Comparison of ENCODE assay signal across 10 cellular contexts in genomic region chr18:48784654-48785053, GRCh38.
A peak's percentile ranks its signal among the peaks of the same experiment; 100 is the strongest.
DNase-seq lines count a peak whose midpoint lies in the region; ATAC-seq and TF ChIP-seq lines count a peak whose summit lies in the region.
"Had no signal": no experiment of that assay in that cellular context is flagged by ENCODE, and none has a peak within 500 bp of the region (broad histone marks: within the 10 kb centered on the region; RNA-seq: fewer than 3 reads in every experiment).

No MANE protein-coding gene starts in this region.

- DNase-seq in activated CD4-positive, alpha-beta T cell treated with anti-CD3 and anti-CD28 coated beads for 36 hours, result no peak
- DNase-seq in activated CD4-positive, alpha-beta T cell treated with anti-CD3 and anti-CD28 coated beads for 1 hour, result no peak
- DNase-seq in sciatic nerve (ENCODE audit: low spot score), result peak; percentile 53
- DNase-seq in transverse colon, result no peak
- DNase-seq in putamen (ENCODE audit: low spot score), result no peak
- DNase-seq in effector memory CD4-positive, alpha-beta T cell, result no peak
- DNase-seq: GDM1, SK-N-SH had no signal

- TF ChIP-seq CTCF in SU-DHL-6 (IDR thresholded peaks at IDR 0.05; ENCODE audit: insufficient read depth, low read length, poor library complexity, severe bottlenecking) (no peak), transverse colon (IDR thresholded peaks at IDR 0.05) (no peak)

- CTCF ChIA-PET in activated CD4-positive, alpha-beta T cell treated with anti-CD3 and anti-CD28 coated beads for 36 hours (lab: Charles Lee), result interaction anchor here (1.3 kb wide), 1 partner anchor 258 kb away, joined by 4 read pairs; no protein-coding TSS in a partner anchor

- H3K4me3 ChIP-seq in SU-DHL-6 (ENCODE audit: insufficient read depth, low read length, poor library complexity, severe bottlenecking), result no peak overlapping the region
- no peak overlapping the region for H3K4me3 ChIP-seq in transverse colon
- H3K4me3 ChIP-seq in effector memory CD4-positive, alpha-beta T cell (ENCODE audit: insufficient read depth, low read depth, low read length, poor library complexity, severe bottlenecking), result no peak overlapping the region

- in situ Hi-C loops in transverse colon (cut with MboI; ENCODE audit: low pct_ligation_motif_present in 1 of 4, low pct_unique_long_range_greater_than_20kb in 1 of 4, low sequenced_read_pairs in 3 of 4), result loop anchor here in 1 of 4 donors (25.0 kb wide), 1 partner anchor 178 kb away; the partner anchor contains the start of gene SMAD7

- H3K36me3 ChIP-seq in SU-DHL-6 (ENCODE audit: low read length), result no peaks in the 10 kb centered on the region
- H3K36me3 ChIP-seq in transverse colon, result no peaks in the 10 kb centered on the region
- no peaks in the 10 kb centered on the region for H3K36me3 ChIP-seq in effector memory CD4-positive, alpha-beta T cell (ENCODE audit: control insufficient read depth, insufficient read depth, low read length)

- H3K9ac ChIP-seq in SU-DHL-6 (ENCODE audit: low read length), result no peak overlapping the region
- H3K9ac ChIP-seq: SK-N-SH had no signal

- H3K27ac ChIP-seq in SU-DHL-6 (ENCODE audit: low read depth, low read length), result peak overlapping the region; percentile 10; the same call in 1 of the 2 replicates
- peak overlapping the region in 1 of 4 donors; percentile 32 for H3K27ac ChIP-seq in transverse colon
- H3K27ac ChIP-seq in effector memory CD4-positive, alpha-beta T cell (ENCODE audit: insufficient read depth, low read length, poor library complexity, severe bottlenecking), result no peak overlapping the region

- H3K27me3 Mint-ChIP-seq in activated CD4-positive, alpha-beta T cell treated with anti-CD3 and anti-CD28 coated beads for 36 hours, result no peaks in the 10 kb centered on the region

- ATAC-seq in activated CD4-positive, alpha-beta T cell treated with anti-CD3 and anti-CD28 coated beads for 36 hours, result no peak
- peak; percentile 26 for ATAC-seq in HG02588 (IDR thresholded peaks at IDR 0.05; ENCODE audit: unreplicated experiment)
- no peak for ATAC-seq in sciatic nerve

- H3K27ac Mint-ChIP-seq in activated CD4-positive, alpha-beta T cell treated with anti-CD3 and anti-CD28 coated beads for 36 hours, result peak overlapping the region; percentile 10

- intact Hi-C loops in activated CD4-positive, alpha-beta T cell treated with anti-CD3 and anti-CD28 coated beads for 36 hours (cut with DNase I, micrococcal nuclease), result no loop called here
- intact Hi-C loops in sciatic nerve (cut with DNase I) (loop anchor here (10.0 kb wide), 1 partner anchor 160 kb away; no protein-coding TSS in a partner anchor), transverse colon (cut with DNase I; ENCODE audit: low total_unique reads) (loop anchor here (10.0 kb wide), 1 partner anchor 160 kb away; no protein-coding TSS in a partner anchor)

- no peaks in the 10 kb centered on the region for H4K20me1 ChIP-seq in SU-DHL-6 (ENCODE audit: low read depth, low read length)

- no peaks in the 10 kb centered on the region for H3K9me3 Mint-ChIP-seq in activated CD4-positive, alpha-beta T cell treated with anti-CD3 and anti-CD28 coated beads for 36 hours (ENCODE audit: low read depth)

- H3K9me2 ChIP-seq in SU-DHL-6 (replicated peaks; ENCODE audit: insufficient read depth, low read length), result no peaks in the 10 kb centered on the region
- H3K9me2 ChIP-seq: SK-N-SH had no signal

- no peak for TF ChIP-seq POLR2A in transverse colon (IDR thresholded peaks at IDR 0.05)

- H3K36me3 Mint-ChIP-seq in activated CD4-positive, alpha-beta T cell treated with anti-CD3 and anti-CD28 coated beads for 36 hours (ENCODE audit: low read depth), result no peaks in the 10 kb centered on the region

- H3F3A ChIP-seq in SU-DHL-6 (ENCODE audit: insufficient read depth), result no peaks in the 10 kb centered on the region

- POLR2A ChIA-PET in activated CD4-positive, alpha-beta T cell treated with anti-CD3 and anti-CD28 coated beads for 36 hours (lab: Charles Lee), result no interaction called here

- H3K4me3 Mint-ChIP-seq in activated CD4-positive, alpha-beta T cell treated with anti-CD3 and anti-CD28 coated beads for 36 hours, result no peak overlapping the region

- peaks cover 13% of the 10 kb centered on the region for H3K4me1 Mint-ChIP-seq in activated CD4-positive, alpha-beta T cell treated with anti-CD3 and anti-CD28 coated beads for 36 hours

- H3K9me3 ChIP-seq in SU-DHL-6 (ENCODE audit: insufficient read depth, low read length) (no peaks in the 10 kb centered on the region), transverse colon (no peaks in the 10 kb centered on the region)
- no peaks in the 10 kb centered on the region for H3K9me3 ChIP-seq in effector memory CD4-positive, alpha-beta T cell (ENCODE audit: control insufficient read depth, low read length)
- H3K9me3 ChIP-seq: SK-N-SH had no signal

- H3K4me2 ChIP-seq in SU-DHL-6 (ENCODE audit: low read depth, low read length, poor library complexity, severe bottlenecking), result peak overlapping the region; percentile 28
- H3K4me2 ChIP-seq: SK-N-SH had no signal

- no peak overlapping the region for H2AFZ ChIP-seq in SU-DHL-6 (ENCODE audit: low read depth, low read length, severe bottlenecking)

- H3K4me1 ChIP-seq in transverse colon, result peaks cover 25 to 39% (median 32%) of the 10 kb centered on the region in 4 donors
- H3K4me1 ChIP-seq in effector memory CD4-positive, alpha-beta T cell (ENCODE audit: control insufficient read depth, insufficient read depth, low read length, poor library complexity, severe bottlenecking), result no peaks in the 10 kb centered on the region

- no peaks in the 10 kb centered on the region for H3K79me2 ChIP-seq in SU-DHL-6 (ENCODE audit: insufficient read depth, low read length)

- H3K27me3 ChIP-seq in SU-DHL-6 (ENCODE audit: low read length) (no peaks in the 10 kb centered on the region), transverse colon (no peaks in the 10 kb centered on the region)
- H3K27me3 ChIP-seq in effector memory CD4-positive, alpha-beta T cell (replicated peaks; ENCODE audit: control insufficient read depth, insufficient read depth, low read length, poor library complexity, severe bottlenecking), result no peaks in the 10 kb centered on the region

- WGBS in transverse colon (ENCODE audit: low coverage in 1 of 2), 2 donors, result 83 to 100% methylated on average over 1 to 5 of the region's 5 CpGs

- TF ChIP-seq EP300 in transverse colon (IDR thresholded peaks at IDR 0.05; ENCODE audit: low read depth), result no peak

Comparison
In these comparisons a context has a peak if more than half of its experiments do, and no peak if none do; other contexts are left out.
1. intact Hi-C loops: an anchor here in sciatic nerve (10.0 kb wide) and transverse colon (10.0 kb wide); none called in activated CD4-positive, alpha-beta T cell treated with anti-CD3 and anti-CD28 coated beads for 36 hours.